In the genomic region with DNA sequence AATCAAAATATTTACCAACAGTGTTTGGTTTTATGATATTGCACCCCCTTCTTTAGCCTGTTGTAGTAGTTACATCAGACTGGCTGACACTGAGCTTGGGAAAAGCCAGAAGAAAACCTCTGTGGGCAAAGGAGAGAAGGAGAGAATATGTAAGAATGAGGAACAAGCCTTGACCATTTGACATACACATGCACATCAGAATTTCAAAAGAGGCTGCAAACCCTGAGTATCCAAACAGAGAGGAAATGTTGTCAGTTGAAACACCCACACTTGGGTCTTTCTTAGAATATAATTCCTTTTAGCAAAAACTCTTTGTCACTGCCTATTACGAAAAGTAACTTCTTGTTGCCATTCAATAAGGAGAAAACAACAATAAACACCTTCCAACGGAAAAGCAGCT, we compare ENCODE assay signal across 26 cellular contexts. TPM values are rescaled to one million over a fixed set of nuclear protein-coding genes. Genes with fewer than 3 reads are reported as not detected.
DNase-seq lines count a peak whose midpoint lies in the region; ATAC-seq and TF ChIP-seq lines count a peak whose summit lies in the region.
"Had no signal": no experiment of that assay in that cellular context is flagged by ENCODE, and none has a peak within 500 bp of the region (broad histone marks: within the 10 kb centered on the region; RNA-seq: fewer than 3 reads in every experiment).

No MANE protein-coding gene starts in this region.

- H3K27me3 ChIP-seq in HUES48 (ENCODE audit: control insufficient read depth, insufficient read depth, low read length) (peaks cover 20% of the 10 kb centered on the region), osteoblast (ENCODE audit: insufficient read depth, low read length) (no peaks in the 10 kb centered on the region)

- no peak for TF ChIP-seq CTCF in osteoblast (IDR thresholded peaks at IDR 0.05; ENCODE audit: extremely low read depth, low read depth, low read length)

- H3K4me3 ChIP-seq in HUES48 (ENCODE audit: low read depth, low read length) (no peak overlapping the region), osteoblast (ENCODE audit: insufficient read depth, low read length) (no peak overlapping the region)
- H3K4me3 ChIP-seq: SK-N-MC had no signal

- no peak overlapping the region for H3K27ac Mint-ChIP-seq in T-helper 2 cell treated with Interferon-gamma antibody and Interleukin-4, amounts not matched to agents 5 μg/mL and 100 μg/mL, for 36 hours
- H3K27ac Mint-ChIP-seq: B cell; CD8-positive, alpha-beta memory T cell had no signal

- H2AFZ ChIP-seq in osteoblast (ENCODE audit: low read length), result peak overlapping the region; percentile 7

- no peak overlapping the region for H3K9ac ChIP-seq in HUES48 (ENCODE audit: low read depth, low read length)

- H3K79me2 ChIP-seq in osteoblast (ENCODE audit: insufficient read depth, low read length), result no peaks in the 10 kb centered on the region

- H3K9me3 Mint-ChIP-seq in T-helper 2 cell treated with Interferon-gamma antibody and Interleukin-4, amounts not matched to agents 5 μg/mL and 100 μg/mL, for 36 hours, result no peaks in the 10 kb centered on the region

- no peaks in the 10 kb centered on the region for H4K20me1 ChIP-seq in osteoblast (ENCODE audit: insufficient read depth, low read length)

- peak overlapping the region; percentile 65 for H3K27ac ChIP-seq in HUES48 (ENCODE audit: low read depth, low read length)
- peak overlapping the region; percentile 25 for H3K27ac ChIP-seq in cingulate gyrus (ENCODE audit: low read depth, low read length)
- no peak overlapping the region for H3K27ac ChIP-seq in osteoblast (ENCODE audit: low read depth, low read length)
- H3K27ac ChIP-seq: C4-2B, SK-N-MC had no signal

- H3K4me2 ChIP-seq in osteoblast (ENCODE audit: insufficient read depth, low read length), result no peak overlapping the region

- H3K4me1 ChIP-seq in HUES48 (ENCODE audit: control insufficient read depth, insufficient read depth, low read length) (peaks cover 20% of the 10 kb centered on the region), osteoblast (ENCODE audit: insufficient read depth, low read length) (peaks cover 16% of the 10 kb centered on the region)

- no peaks in the 10 kb centered on the region for H3K4me1 Mint-ChIP-seq in T-helper 2 cell treated with Interferon-gamma antibody and Interleukin-4, amounts not matched to agents 5 μg/mL and 100 μg/mL, for 36 hours (ENCODE audit: low read depth)
- H3K4me1 Mint-ChIP-seq: B cell; CD8-positive, alpha-beta memory T cell had no signal

- H3K27me3 Mint-ChIP-seq in T-helper 2 cell treated with Interferon-gamma antibody and Interleukin-4, amounts not matched to agents 5 μg/mL and 100 μg/mL, for 36 hours (ENCODE audit: low read depth), result peaks cover 5% of the 10 kb centered on the region

- no peaks in the 10 kb centered on the region for H3K9me3 ChIP-seq in HUES48 (ENCODE audit: control insufficient read depth, insufficient read depth, low read length)
- H3K9me3 ChIP-seq in osteoblast (ENCODE audit: low read depth, low read length), result no peaks in the 10 kb centered on the region

- H3K36me3 ChIP-seq in HUES48 (ENCODE audit: control insufficient read depth, insufficient read depth, low read length) (no peaks in the 10 kb centered on the region), osteoblast (ENCODE audit: insufficient read depth, low read length) (no peaks in the 10 kb centered on the region)

- peak; percentile 24 for DNase-seq in SKM-1 (lab: John Stamatoyannopoulos, UW; ENCODE audit: unreplicated experiment)
- DNase-seq in osteoblast (ENCODE audit: insufficient read length, low spot score, missing footprints), result no peak
- DNase-seq in T-helper 2 cell treated with Interferon-gamma antibody and Interleukin-4, amounts not matched to agents 5 μg/mL and 100 μg/mL, for 36 hours (ENCODE audit: low spot score), result no peak
- DNase-seq in effector CD4-positive, alpha-beta T cell, result no peak
- no peak for DNase-seq in activated CD8-positive, alpha-beta memory T cell treated with anti-CD3 and anti-CD28 coated beads, Interleukin-2, amount 50 U/mL, for 48 hours
- DNase-seq: CD8-positive, alpha-beta memory T cell; DMS 273 treated with DMSO at 0.1 percent for 48 hours; DMS79; EL; GDM1; KBM-7; MM.1S; NCI-H1048; NCI-H1417; NCI-H1694; NCI-H2029 treated with DMSO at 0.1 percent for 48 hours; NCI-H446 treated with DMSO at 0.1 percent for 48 hours; NCI-H526; NCI-H82; RPMI8226 had no signal

- ATAC-seq in HG02623 (IDR thresholded peaks at IDR 0.05; ENCODE audit: unreplicated experiment), result no peak

- H3K36me3 Mint-ChIP-seq in T-helper 2 cell treated with Interferon-gamma antibody and Interleukin-4, amounts not matched to agents 5 μg/mL and 100 μg/mL, for 36 hours (ENCODE audit: low read depth), result no peaks in the 10 kb centered on the region
- H3K36me3 Mint-ChIP-seq: CD8-positive, alpha-beta memory T cell had no signal

- no peak overlapping the region for H3K4me3 Mint-ChIP-seq in T-helper 2 cell treated with Interferon-gamma antibody and Interleukin-4, amounts not matched to agents 5 μg/mL and 100 μg/mL, for 36 hours
- H3K4me3 Mint-ChIP-seq: B cell; CD8-positive, alpha-beta memory T cell had no signal

RNA-seq across cellular contexts. Expression of a gene that starts 48.7 kb away (rescaled TPM):
- total RNA-seq in osteoblast, result 16.3 and 16.5 TPM in 2 replicates
